In the genomic region with DNA sequence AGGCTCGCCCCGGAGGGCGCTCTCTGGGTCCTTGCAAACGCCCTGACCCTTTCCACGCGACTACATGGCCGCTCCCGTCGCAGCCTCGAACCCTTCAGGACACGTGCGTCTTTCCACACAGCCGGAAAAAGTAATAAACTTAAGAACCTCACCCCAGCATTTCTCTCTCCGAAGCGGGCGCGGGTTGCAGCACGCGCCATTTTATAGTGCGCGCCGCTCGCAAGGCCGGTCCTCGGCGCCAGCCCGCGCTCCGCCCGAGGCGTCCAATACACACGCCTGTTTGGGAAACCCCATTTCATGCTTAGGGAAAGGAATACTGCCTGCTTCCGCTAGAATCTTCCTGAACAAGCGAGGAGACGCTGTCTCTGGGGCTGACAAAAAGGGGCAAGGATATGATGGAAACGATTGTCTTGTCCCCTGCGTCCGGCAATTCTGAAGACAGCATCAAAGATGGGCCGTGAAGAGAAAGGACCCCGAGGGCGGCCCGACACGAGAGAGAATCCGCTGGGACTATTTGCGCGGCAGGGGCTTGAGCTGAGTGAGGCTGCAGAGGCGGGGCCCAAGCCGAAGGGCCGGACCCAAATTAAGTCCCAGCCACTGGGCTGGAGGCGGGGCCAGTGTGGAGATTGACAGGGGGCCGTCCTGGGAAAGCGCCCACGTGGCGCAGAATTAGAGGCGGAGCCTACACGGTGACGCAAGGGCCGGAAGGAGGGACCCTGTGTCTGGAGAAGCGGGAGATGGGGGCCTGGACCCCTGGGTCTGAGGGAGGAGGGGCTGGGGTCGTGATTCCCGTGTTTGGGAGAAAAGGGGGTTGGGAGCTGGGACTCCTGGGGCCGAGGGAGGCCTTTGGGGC, we compare ENCODE assay signal across 8 cellular contexts. TPM values are rescaled to one million over a fixed set of nuclear protein-coding genes. Genes with fewer than 3 reads are reported as not detected.
A peak's percentile ranks its signal among the peaks of the same experiment; 100 is the strongest.
DNase-seq lines count a peak whose midpoint lies in the region; ATAC-seq and TF ChIP-seq lines count a peak whose summit lies in the region.

No MANE protein-coding gene starts in this region.

- no peaks in the 10 kb centered on the region for H3K9me3 Mint-ChIP-seq in activated T-cell treated with anti-CD3 and anti-CD28 coated beads, Interleukin-2, amount 50 U/mL, for 4 hours

- no peaks in the 10 kb centered on the region for H3K27me3 ChIP-seq in PC-9 (ENCODE audit: insufficient read depth, low read depth)
- H3K27me3 ChIP-seq in mucosa of rectum (ENCODE audit: control insufficient read depth in 2 of 2, insufficient read depth in 2 of 2, low read length in 2 of 2), result no peaks in the 10 kb centered on the region

- no peaks in the 10 kb centered on the region for H3K27me3 Mint-ChIP-seq in activated T-cell treated with anti-CD3 and anti-CD28 coated beads, Interleukin-2, amount 50 U/mL, for 4 hours (ENCODE audit: low read depth)

- H3K4me1 Mint-ChIP-seq in activated T-cell treated with anti-CD3 and anti-CD28 coated beads, Interleukin-2, amount 50 U/mL, for 4 hours (ENCODE audit: low read depth), result peaks cover 39% of the 10 kb centered on the region

- BruUV-seq in PC-9 (replicated peaks; lab: Mats Ljungman, UMichigan), result no TSS peak

- no peaks in the 10 kb centered on the region for H3K9me2 ChIP-seq in PC-9 (ENCODE audit: insufficient read depth)

- H3K36me3 ChIP-seq in PC-9 (ENCODE audit: low read depth) (peaks cover 23% of the 10 kb centered on the region), mucosa of rectum (ENCODE audit: control insufficient read depth in 2 of 2, insufficient read depth in 2 of 2, low read length in 2 of 2) (peaks cover 3 to 8% of the 10 kb centered on the region in 2 donors)

- CTCF ChIA-PET in PC-9 (lab: Charles Lee), result interaction anchor here (0.6 to 0.7 kb wide), 4 partner anchors 212 to 655 kb away, joined by 3 to 7 read pairs (median 6); no protein-coding TSS in a partner anchor

- DNase-seq in DMS53 (lab: John Stamatoyannopoulos, UW) (peak; percentile 99), KBM-7 (peak; percentile 99), PC-9 (peak; percentile 96 to 98), erythroblast (lab: John Stamatoyannopoulos, UW) (peak; percentile 99)
- DNase-seq in activated T-cell treated with anti-CD3 and anti-CD28 coated beads, Interleukin-2, amount 50 U/mL, for 4 hours, result peak; percentile 97
- peak; percentile 96 to 98 for DNase-seq in stimulated activated CD8-positive, alpha-beta memory T cell treated with anti-CD3 and anti-CD28 coated beads, Interleukin-4, amount 100 ng/mL, for 4 hours (ENCODE audit: low read depth in 2 of 2, low spot score in 1 of 2)

- TF ChIP-seq CTCF in PC-9 (conservative IDR thresholded peaks at IDR 0.05), result no peak

- peaks cover 46% of the 10 kb centered on the region for H3K79me2 ChIP-seq in PC-9 (ENCODE audit: low read depth)

- peak; percentile 99 for TF ChIP-seq POLR2A in erythroblast (IDR thresholded peaks at IDR 0.05; ENCODE audit: low read length)

- POLR2A ChIA-PET in PC-9 (lab: Charles Lee; ENCODE audit: unreplicated experiment), result interaction anchor here (0.6 to 0.7 kb wide), 3 partner anchors 12 to 1492 kb away, joined by 3 to 16 read pairs (median 3); no protein-coding TSS in a partner anchor

- H3K4me3 ChIP-seq in PC-9, result peak overlapping the region; percentile 76
- H3K4me3 ChIP-seq in mucosa of rectum (ENCODE audit: low read length in 2 of 2), result peak overlapping the region; percentile 83 to 95

- H3K27ac ChIP-seq in PC-9 (peak overlapping the region; percentile 84), mucosa of rectum (ENCODE audit: low read depth in 2 of 2, low read length in 2 of 2) (peak overlapping the region; percentile 96 to 98)

- H4K20me1 ChIP-seq in PC-9 (ENCODE audit: insufficient read depth), result peaks cover 34% of the 10 kb centered on the region

- H3K4me3 Mint-ChIP-seq in activated T-cell treated with anti-CD3 and anti-CD28 coated beads, Interleukin-2, amount 50 U/mL, for 4 hours, result peak overlapping the region; percentile 97

- H3K36me3 Mint-ChIP-seq in activated T-cell treated with anti-CD3 and anti-CD28 coated beads, Interleukin-2, amount 50 U/mL, for 4 hours (ENCODE audit: insufficient read depth), result peaks cover 30% of the 10 kb centered on the region

- H3K9ac ChIP-seq in mucosa of rectum (ENCODE audit: low read depth in 1 of 2, low read length in 2 of 2), result peak overlapping the region; percentile 83 to 94

- peak overlapping the region; percentile 94 for H3K4me2 ChIP-seq in PC-9

- peaks cover 37% of the 10 kb centered on the region; the same call in 1 of the 2 replicates for H3F3A ChIP-seq in PC-9 (ENCODE audit: insufficient read depth, low read depth)

- peak overlapping the region; percentile 87 for H2AFZ ChIP-seq in PC-9

- H3K9me3 ChIP-seq in PC-9 (ENCODE audit: insufficient read depth, low read depth) (no peaks in the 10 kb centered on the region), mucosa of rectum (ENCODE audit: control insufficient read depth in 2 of 2, low read length in 2 of 2) (no peaks in the 10 kb centered on the region)

- H3K4me1 ChIP-seq in PC-9 (replicated peaks; ENCODE audit: insufficient read depth) (peaks cover 20% of the 10 kb centered on the region), mucosa of rectum (ENCODE audit: control insufficient read depth in 2 of 2, insufficient read depth in 2 of 2, low read length in 2 of 2) (peaks cover 9 to 19% of the 10 kb centered on the region in 2 donors)

- intact Hi-C loops in PC-9 (cut with micrococcal nuclease; ENCODE audit: unreplicated experiment), result loop anchor here (5.0 to 10.0 kb wide), 2 partner anchors 210 to 293 kb away; a partner anchor contains a TSS

- in situ Hi-C loops in KBM-7 (cut with MboI; ENCODE audit: low pct_unique_long_range_greater_than_20kb, low sequenced_read_pairs), result no loop called here

- ATAC-seq in GM21723 (IDR thresholded peaks at IDR 0.05; ENCODE audit: unreplicated experiment), result peak; percentile 92
- ATAC-seq in activated T-cell treated with anti-CD3 and anti-CD28 coated beads, Interleukin-2, amount 50 U/mL, for 4 hours, result peak; percentile 94 to 95

RNA-seq across cellular contexts. Expression of a gene that starts 14.4 kb away (rescaled TPM):
- total RNA-seq in PC-9 (2021), result not detected in 2 replicates
- not detected for total RNA-seq in activated T-cell treated with anti-CD3 and anti-CD28 coated beads, Interleukin-2, amount 50 U/mL, for 4 hours

RNA-seq across cellular contexts. Expression of a gene that starts 18.9 kb away (rescaled TPM):
- not detected in 2 replicates for total RNA-seq in PC-9 (2021)
- 1 to 10 TPM in 1 of 3 donors, under 1 TPM in 2; 0.58 to 1.1 (median 0.71) TPM for total RNA-seq in activated T-cell treated with anti-CD3 and anti-CD28 coated beads, Interleukin-2, amount 50 U/mL, for 4 hours

RNA-seq across cellular contexts. Expression of a gene that starts 28.7 kb away (rescaled TPM):
- total RNA-seq in PC-9 (2021), result not detected in 2 replicates
- total RNA-seq in activated T-cell treated with anti-CD3 and anti-CD28 coated beads, Interleukin-2, amount 50 U/mL, for 4 hours, result not detected

RNA-seq across cellular contexts. Expression of a gene that starts 34.4 kb away (rescaled TPM):
- total RNA-seq in PC-9 (2021), result not detected in 2 replicates
- total RNA-seq in activated T-cell treated with anti-CD3 and anti-CD28 coated beads, Interleukin-2, amount 50 U/mL, for 4 hours, result not detected

RNA-seq across cellular contexts. Expression of a gene that starts 50.1 kb away (rescaled TPM):
- not detected in 2 replicates for total RNA-seq in PC-9 (2021)
- not detected for total RNA-seq in activated T-cell treated with anti-CD3 and anti-CD28 coated beads, Interleukin-2, amount 50 U/mL, for 4 hours

Comparison
In these comparisons a context has a peak if more than half of its experiments do, and no peak if none do; other contexts are left out.
1. Peak in every context shown above with its lines: DNase-seq, ATAC-seq, H3K4me3 ChIP-seq and H3K27ac ChIP-seq.